23 cellular contexts compared by ENCODE assay signal in genomic region chr2:170320948-170321347, GRCh38.
"Had no signal": no experiment of that assay in that cellular context is flagged by ENCODE, and none has a peak within 500 bp of the region (broad histone marks: within the 10 kb centered on the region; RNA-seq: fewer than 3 reads in every experiment).

No MANE protein-coding gene starts in this region.

- H3K4me3 ChIP-seq: coronary artery, esophagus muscularis mucosa, left ventricle myocardium inferior, lower lobe of right lung, neural progenitor cell, ovary, right atrium auricular region, sigmoid colon, skin epidermis, stomach, thoracic aorta, transverse colon had no signal

- H3K27me3 ChIP-seq: esophagus muscularis mucosa, neural progenitor cell, ovary, right atrium auricular region, sigmoid colon, stomach had no signal

- DNase-seq: effector CD4-positive, alpha-beta T cell; immature natural killer cell; kidney; left cardiac atrium; left ventricle myocardium inferior; lower lobe of right lung; mesenchymal stem cell; midbrain; nucleus accumbens; ovary; sigmoid colon; stimulated activated CD4-positive, alpha-beta T cell treated with anti-CD3 and anti-CD28 coated beads, Interleukin-12 subunit alpha, Interleukin-12 subunit beta, amount 100 ng/mL, for 4 hours; stimulated activated naive CD4-positive, alpha-beta T cell; stomach; substantia nigra; transverse colon had no signal

- ATAC-seq: left cardiac atrium; lower lobe of right lung; natural killer cell treated with Interleukin-12 subunit alpha and Interleukin-12 subunit beta and Interleukin-15 and Interleukin-18, amount 100 ng/mL, for 72 hours had no signal

- H3K9ac ChIP-seq: neural progenitor cell had no signal

- H2AFZ ChIP-seq: neural progenitor cell had no signal

- H3K4me1 ChIP-seq: esophagus muscularis mucosa, left ventricle myocardium inferior, lower lobe of right lung, right atrium auricular region, sigmoid colon, transverse colon had no signal

- H3K36me3 Mint-ChIP-seq: natural killer cell treated with Interleukin-12 subunit alpha and Interleukin-12 subunit beta and Interleukin-15 and Interleukin-18, amount 100 ng/mL, for 72 hours had no signal

- H3K4me1 Mint-ChIP-seq: immature natural killer cell had no signal

- H3K4me2 ChIP-seq: neural progenitor cell had no signal

- H3K36me3 ChIP-seq: esophagus muscularis mucosa, left ventricle myocardium inferior, lower lobe of right lung, neural progenitor cell, ovary, right atrium auricular region, sigmoid colon, stomach, thoracic aorta, transverse colon had no signal

- H3K9me3 ChIP-seq: lower lobe of right lung, ovary had no signal

- H3K27ac Mint-ChIP-seq: immature natural killer cell; natural killer cell treated with Interleukin-12 subunit alpha and Interleukin-12 subunit beta and Interleukin-15 and Interleukin-18, amount 100 ng/mL, for 72 hours; neural progenitor cell had no signal

- H3K4me3 Mint-ChIP-seq: immature natural killer cell; natural killer cell treated with Interleukin-12 subunit alpha and Interleukin-12 subunit beta and Interleukin-15 and Interleukin-18, amount 100 ng/mL, for 72 hours; neural progenitor cell had no signal

- H3K27ac ChIP-seq: coronary artery, esophagus muscularis mucosa, left ventricle myocardium inferior, lower lobe of right lung, neural progenitor cell, ovary, right atrium auricular region, sigmoid colon, skin epidermis, stomach, thoracic aorta, transverse colon had no signal
